Comparison of ENCODE assay signal across 8 cellular contexts in genomic region chr1:207050428-207050767, GRCh38. TPM values are rescaled to one million over a fixed set of nuclear protein-coding genes. Genes with fewer than 3 reads are reported as not detected.
DNase-seq lines count a peak whose midpoint lies in the region; ATAC-seq and TF ChIP-seq lines count a peak whose summit lies in the region.

No MANE protein-coding gene starts in this region.

- peaks cover 14% of the 10 kb centered on the region for H3K36me3 ChIP-seq in CD4-positive, alpha-beta memory T cell (ENCODE audit: insufficient read depth, low read length)
- H3K36me3 ChIP-seq in breast epithelium (no peaks in the 10 kb centered on the region), uterus (no peaks in the 10 kb centered on the region)

- H3K9me3 Mint-ChIP-seq in CD4-positive, alpha-beta memory T cell, result peaks cover 0 to 3% (median 0%) of the 10 kb centered on the region in 8 donors
- no peaks in the 10 kb centered on the region for H3K9me3 Mint-ChIP-seq in memory B cell

- H3K4me3 Mint-ChIP-seq in CD4-positive, alpha-beta memory T cell, result peak overlapping the region; percentile 94 to 100 (median 98)
- H3K4me3 Mint-ChIP-seq in memory B cell, result peak overlapping the region; percentile 97

- peaks cover 0 to 2% of the 10 kb centered on the region in 2 donors for H3K27me3 Mint-ChIP-seq in CD4-positive, alpha-beta memory T cell
- H3K27me3 Mint-ChIP-seq in memory B cell, result no peaks in the 10 kb centered on the region

- DNase-seq in CD4-positive, alpha-beta memory T cell, result peak in 1 of 5 donors; percentile 68
- DNase-seq in LNCaP clone FGC (ENCODE audit: low read depth), result no peak
- peak in 1 of 2 donors; percentile 27 for DNase-seq in breast epithelium (ENCODE audit: low spot score in 2 of 2)
- no peak for DNase-seq in memory B cell (ENCODE audit: low spot score in 2 of 2)
- DNase-seq in uterus, result peak in 1 of 2 donors; percentile 30
- DNase-seq in glomerular visceral epithelial cell (ENCODE audit: extremely low spot score), result no peak

- no peak for TF ChIP-seq CTCF in LNCaP clone FGC (IDR thresholded peaks at IDR 0.05; ENCODE audit: control insufficient read depth, extremely low read depth, insufficient read depth)
- TF ChIP-seq CTCF in breast epithelium (IDR thresholded peaks at IDR 0.05), result no peak
- TF ChIP-seq CTCF in uterus (IDR thresholded peaks at IDR 0.05), result no peak

- peak overlapping the region; percentile 79 for H3K27ac ChIP-seq in CD4-positive, alpha-beta memory T cell (ENCODE audit: low read depth, low read length)
- H3K27ac ChIP-seq in breast epithelium (peak overlapping the region; percentile 92 to 96), uterus (peak overlapping the region; percentile 84 to 88)

- H3K27ac Mint-ChIP-seq in CD4-positive, alpha-beta memory T cell, result peak overlapping the region; percentile 84 to 99 (median 96)
- H3K27ac Mint-ChIP-seq in memory B cell, result peak overlapping the region; percentile 95

- intact Hi-C loops in CD4-positive, alpha-beta memory T cell (cut with micrococcal nuclease), result loop anchor here (1.0 kb wide), 2 partner anchors 27 to 355 kb away; no protein-coding TSS in a partner anchor
- intact Hi-C loops in breast epithelium (cut with DNase I; ENCODE audit: low total_unique reads), result no loop called here
- intact Hi-C loops in uterus (cut with DNase I; ENCODE audit: low total_unique reads), result no loop called here

- peaks cover 60% of the 10 kb centered on the region for H3K4me1 ChIP-seq in CD4-positive, alpha-beta memory T cell (ENCODE audit: insufficient read depth, low read length)
- H3K4me1 ChIP-seq in breast epithelium (peaks cover 0 to 16% of the 10 kb centered on the region in 2 donors), uterus (peaks cover 0 to 10% of the 10 kb centered on the region in 2 donors)

- POLR2A ChIA-PET in CD4-positive, alpha-beta memory T cell (lab: Charles Lee; ENCODE audit: partially characterized antibody), result interaction anchor here (0.6 to 1.8 kb wide), 5 partner anchors 8 to 355 kb away, joined by 3 to 8 read pairs (median 3); partner anchors contain the start of gene CD55

- no peak for ATAC-seq in memory B cell (ENCODE audit: low read depth)
- no peak for ATAC-seq in esophagus mucosa
- ATAC-seq in HG02870 (IDR thresholded peaks at IDR 0.05; ENCODE audit: unreplicated experiment), result no peak

- H3K4me3 ChIP-seq in CD4-positive, alpha-beta memory T cell (ENCODE audit: low read length in 2 of 2), result peak overlapping the region; percentile 63 to 85
- H3K4me3 ChIP-seq in LNCaP clone FGC (ENCODE audit: low read depth, low read length) (peak overlapping the region; percentile 96), breast epithelium (peak overlapping the region; percentile 62 to 90 (median 87)), uterus (peak overlapping the region; percentile 82 to 95)

- H3K4me1 Mint-ChIP-seq in CD4-positive, alpha-beta memory T cell, result peaks cover 32 to 82% (median 59%) of the 10 kb centered on the region in 4 donors
- H3K4me1 Mint-ChIP-seq in memory B cell, result peaks cover 23% of the 10 kb centered on the region

- peaks cover 14 to 50% of the 10 kb centered on the region in 2 donors for H3K36me3 Mint-ChIP-seq in CD4-positive, alpha-beta memory T cell
- peaks cover 3% of the 10 kb centered on the region for H3K36me3 Mint-ChIP-seq in memory B cell

- CTCF ChIA-PET in CD4-positive, alpha-beta memory T cell (lab: Charles Lee; ENCODE audit: partially characterized antibody), result interaction anchor here (0.6 to 4.8 kb wide), 17 partner anchors 8 to 355 kb away, joined by 3 to 62 read pairs (median 4); partner anchors contain the start of genes C1orf116 and FCAMR

- H3K27me3 ChIP-seq in CD4-positive, alpha-beta memory T cell (ENCODE audit: insufficient read depth, low read length), result no peaks in the 10 kb centered on the region
- H3K27me3 ChIP-seq in breast epithelium, result no peaks in the 10 kb centered on the region
- H3K27me3 ChIP-seq in uterus, result no peaks in the 10 kb centered on the region

- TF ChIP-seq POLR2A in breast epithelium (IDR thresholded peaks at IDR 0.05) (no peak), uterus (IDR thresholded peaks at IDR 0.05) (no peak)

- H3K9me3 ChIP-seq in CD4-positive, alpha-beta memory T cell (ENCODE audit: control insufficient read depth in 1 of 2, low read length in 2 of 2), result no peaks in the 10 kb centered on the region
- H3K9me3 ChIP-seq in breast epithelium, result no peaks in the 10 kb centered on the region
- no peaks in the 10 kb centered on the region for H3K9me3 ChIP-seq in uterus

RNA-seq across cellular contexts. Expression of gene YOD1, which starts 0.6 kb away (rescaled TPM):
- total RNA-seq in CD4-positive, alpha-beta memory T cell, result 10 to 100 TPM in 1 of 2 experiments, 1 to 10 TPM in 1; 9.7 to 10.0 TPM
- polyA plus RNA-seq in CD4-positive, alpha-beta memory T cell, result under 1 TPM; 0.47 to 0.48 TPM
- total RNA-seq in breast epithelium, result 10 to 100 TPM in 1 of 3 donors, 1 to 10 TPM in 2; 6.9 to 13.3 (median 9.2) TPM
- total RNA-seq in uterus, result 10 to 100 TPM in 1 of 4 donors, 1 to 10 TPM in 3; 3.3 to 17.1 (median 7.6) TPM
- total RNA-seq in esophagus mucosa, result 14.4 TPM

RNA-seq across cellular contexts. Expression of gene PFKFB2, which starts 2.7 kb away (rescaled TPM):
- 1 to 10 TPM; 1.4 to 1.9 TPM for total RNA-seq in CD4-positive, alpha-beta memory T cell
- polyA plus RNA-seq in CD4-positive, alpha-beta memory T cell, result under 1 TPM; 0.40 to 0.77 TPM
- total RNA-seq in breast epithelium, result 10 to 100 TPM in 1 of 3 donors, 1 to 10 TPM in 2; 7.5 to 13.2 (median 8.2) TPM
- total RNA-seq in uterus, result 10 to 100 TPM in 1 of 4 donors, 1 to 10 TPM in 1, under 1 TPM in 2; 0.51 to 10.7 (median 2.9) TPM
- 20.3 TPM for total RNA-seq in esophagus mucosa

RNA-seq across cellular contexts. Expression of gene C1orf116, which starts 17.8 kb away (rescaled TPM):
- total RNA-seq in CD4-positive, alpha-beta memory T cell, result under 1 TPM in 1 of 2 experiments, not detected in 1; 0.14 TPM
- polyA plus RNA-seq in CD4-positive, alpha-beta memory T cell, result not detected
- total RNA-seq in breast epithelium (10 to 100 TPM in 1 of 3 donors, 1 to 10 TPM in 1, under 1 TPM in 1; under 0.01 to 22.2 (median 5.6) TPM), uterus (under 1 TPM in 1 of 4 donors, not detected in 3; 0.62 TPM), esophagus mucosa (62.2 TPM)

RNA-seq across cellular contexts. Expression of gene C4BPB, which starts 38.3 kb away (rescaled TPM):
- under 1 TPM in 1 of 2 experiments, not detected in 1; 0.35 TPM for total RNA-seq in CD4-positive, alpha-beta memory T cell
- polyA plus RNA-seq in CD4-positive, alpha-beta memory T cell, result under 1 TPM in 1 of 2 donors, not detected in 1; 0.90 TPM
- total RNA-seq in breast epithelium (1 to 10 TPM in 1 of 3 donors, under 1 TPM in 2; 0.80 to 3.1 (median 0.98) TPM), uterus (not detected), esophagus mucosa (not detected)

RNA-seq across cellular contexts. Expression of gene C4BPA, which starts 53.6 kb away (rescaled TPM):
- not detected for total RNA-seq in CD4-positive, alpha-beta memory T cell
- polyA plus RNA-seq in CD4-positive, alpha-beta memory T cell, result not detected
- total RNA-seq in breast epithelium (1 to 10 TPM in 2 of 3 donors, not detected in 1; 6.4 to 7.5 TPM), uterus (1 to 10 TPM in 1 of 4 donors, not detected in 3; 1.5 TPM), esophagus mucosa (0.24 TPM)
